ENCODE assay signal across 33 cellular contexts in genomic region chr20:57780398-57780797, GRCh38.
"Had no signal": no experiment of that assay in that cellular context is flagged by ENCODE, and none has a peak within 500 bp of the region (broad histone marks: within the 10 kb centered on the region; RNA-seq: fewer than 3 reads in every experiment).

No MANE protein-coding gene starts in this region.

- H3K36me3 Mint-ChIP-seq: activated naive CD4-positive, alpha-beta T cell treated with anti-CD3 and anti-CD28 coated beads, Interleukin-2, amount 50 U/mL, for 72 hours had no signal

- H3K4me3 Mint-ChIP-seq: activated CD4-positive, alpha-beta T cell treated with anti-CD3 and anti-CD28 coated beads, Interleukin-2, amount 10 ng/mL, durations not matched to agents 24 days and 14 days; activated CD8-positive, alpha-beta T cell treated with anti-CD3 and anti-CD28 coated beads, Interleukin-2, amount 10 ng/mL, durations not matched to agents 7 days and 5 days; activated naive CD4-positive, alpha-beta T cell treated with anti-CD3 and anti-CD28 coated beads for 36 hours; central memory CD8-positive, alpha-beta T cell had no signal

- H3K4me1 Mint-ChIP-seq: activated CD4-positive, alpha-beta T cell treated with anti-CD3 and anti-CD28 coated beads, Interleukin-2, amount 10 ng/mL, durations not matched to agents 24 days and 14 days; central memory CD8-positive, alpha-beta T cell had no signal

- H3K4me3 ChIP-seq: MG63, PC-9 had no signal

- DNase-seq: activated CD4-positive, alpha-beta T cell treated with anti-CD3 and anti-CD28 coated beads for 1 hour; activated CD4-positive, alpha-beta T cell treated with anti-CD3 and anti-CD28 coated beads, Interleukin-2, amount 10 ng/mL, durations not matched to agents 24 days and 14 days; activated CD4-positive, alpha-beta T cell treated with anti-CD3 and anti-CD28 coated beads, Interleukin-2, amount 50 U/mL, for 4 hours; activated CD4-positive, CD25-positive, alpha-beta regulatory T cell; activated CD8-positive, alpha-beta T cell treated with anti-CD3 and anti-CD28 coated beads, Interleukin-2, amount 10 ng/mL, durations not matched to agents 7 days and 5 days; activated gamma-delta T cell; activated naive CD4-positive, alpha-beta T cell treated with anti-CD3 and anti-CD28 coated beads for 36 hours; activated T-cell treated with anti-CD3 and anti-CD28 coated beads for 4 hours; activated T-cell treated with anti-CD3 and anti-CD28 coated beads, Interleukin-2, amount 50 U/mL, for 48 hours; anterior cingulate cortex; brain microvascular endothelial cell; Kasumi-1; KBM-7; MG63; NCI-H1092; NCI-H1436 treated with DMSO at 0.1 percent for 48 hours; NCI-H1694 treated with DMSO at 0.1 percent for 48 hours; NCI-H2029; NCI-H510A; NCI-H526; NCI-H748 treated with DMSO at 0.1 percent for 48 hours; NK-92 treated with Interleukin-12 subunit alpha and Interleukin-12 subunit beta, amount 100 ng/mL, for 24 hours; PC-9; Right ventricle myocardium superior; SW 1271; T-helper 1 cell; T-helper 2 cell; T-helper 9 cell; WERI-Rb-1 had no signal

- H3K9me3 ChIP-seq: MG63 had no signal

- H2AFZ ChIP-seq: PC-9 had no signal

- H3K4me2 ChIP-seq: PC-9 had no signal

- H3K27ac Mint-ChIP-seq: activated CD4-positive, alpha-beta T cell treated with anti-CD3 and anti-CD28 coated beads, Interleukin-2, amount 10 ng/mL, durations not matched to agents 24 days and 14 days; activated CD8-positive, alpha-beta T cell treated with anti-CD3 and anti-CD28 coated beads, Interleukin-2, amount 10 ng/mL, durations not matched to agents 7 days and 5 days; activated naive CD4-positive, alpha-beta T cell treated with anti-CD3 and anti-CD28 coated beads for 36 hours; activated naive CD4-positive, alpha-beta T cell treated with anti-CD3 and anti-CD28 coated beads, Interleukin-2, amount 50 U/mL, for 72 hours had no signal

- H3K27me3 ChIP-seq: brain microvascular endothelial cell had no signal

- FAIRE-seq: RCC 7860 had no signal

- H3K9me3 Mint-ChIP-seq: activated CD4-positive, alpha-beta T cell treated with anti-CD3 and anti-CD28 coated beads, Interleukin-2, amount 10 ng/mL, durations not matched to agents 24 days and 14 days; activated naive CD4-positive, alpha-beta T cell treated with anti-CD3 and anti-CD28 coated beads for 36 hours; activated naive CD4-positive, alpha-beta T cell treated with anti-CD3 and anti-CD28 coated beads, Interleukin-2, amount 50 U/mL, for 72 hours; central memory CD8-positive, alpha-beta T cell had no signal

- H3K36me3 ChIP-seq: brain microvascular endothelial cell, MG63, WERI-Rb-1 had no signal

- H3K27ac ChIP-seq: brain microvascular endothelial cell, PC-9, RWPE1, WERI-Rb-1 had no signal
